ENCODE assay signal across 28 cellular contexts in genomic region chr7:137038706-137039105, GRCh38.
"Had no signal": no experiment of that assay in that cellular context is flagged by ENCODE, and none has a peak within 500 bp of the region (broad histone marks: within the 10 kb centered on the region; RNA-seq: fewer than 3 reads in every experiment).

No MANE protein-coding gene starts in this region.

- DNase-seq: activated B cell treated with CpG ODN at 0.5 μM for 24 hours; activated CD4-positive, alpha-beta memory T cell treated with anti-CD3 and anti-CD28 coated beads, Interleukin-2, amount 10 ng/mL, durations not matched to agents 7 days and 5 days; activated CD4-positive, alpha-beta T cell treated with anti-CD3 and anti-CD28 coated beads for 4 hours; activated CD4-positive, alpha-beta T cell treated with anti-CD3 and anti-CD28 coated beads, Interleukin-2, amount 10 ng/mL, durations not matched to agents 24 days and 14 days; activated CD4-positive, alpha-beta T cell treated with anti-CD3 and anti-CD28 coated beads, Interleukin-2, amount 50 U/mL, for 1 hour; activated CD4-positive, alpha-beta T cell treated with anti-CD3 and anti-CD28 coated beads, Interleukin-2, amount 50 U/mL, for 48 hours; activated CD4-positive, CD25-positive, alpha-beta regulatory T cell treated with anti-CD3 and anti-CD28 coated beads, Interleukin-2, amount 50 U/mL, for 72 hours; activated CD8-positive, alpha-beta memory T cell treated with anti-CD3 and anti-CD28 coated beads for 24 hours; activated CD8-positive, alpha-beta memory T cell treated with anti-CD3 and anti-CD28 coated beads, Interleukin-2, amount 10 ng/mL, durations not matched to agents 7 days and 5 days; activated CD8-positive, alpha-beta memory T cell treated with anti-CD3 and anti-CD28 coated beads, Interleukin-2, amount 50 U/mL, for 48 hours; activated CD8-positive, alpha-beta T cell treated with anti-CD3 and anti-CD28 coated beads, Interleukin-2, amount 10 ng/mL, durations not matched to agents 7 days and 5 days; activated effector memory CD4-positive, alpha-beta T cell treated with Interleukin-2 at 50 U/mL for 16 hours; activated gamma-delta T cell; activated naive CD4-positive, alpha-beta T cell treated with anti-CD3 and anti-CD28 coated beads, Interleukin-2, amount 10 ng/mL, durations not matched to agents 7 days and 5 days; activated naive CD4-positive, alpha-beta T cell treated with Interleukin-2 at 50 U/mL for 16 hours; activated naive CD8-positive, alpha-beta T cell treated with anti-CD3 and anti-CD28 coated beads, Interleukin-2, amount 10 ng/mL, durations not matched to agents 7 days and 5 days; activated naive CD8-positive, alpha-beta T cell treated with anti-CD3 and anti-CD28 coated beads, Interleukin-2, amount 50 U/mL, for 24 hours; activated T-cell treated with anti-CD3 and anti-CD28 coated beads, Interleukin-2, amount 50 U/mL, for 24 hours; activated T-cell treated with anti-CD3 and anti-CD28 coated beads, Interleukin-2, amount 50 U/mL, for 48 hours; amygdala; anterior cingulate cortex; caudate nucleus; cerebellar nuclear complex; colonic mucosa; T-helper 2 cell; T-helper 9 cell had no signal

- FAIRE-seq: bronchial epithelial cell, TTC549 had no signal
